Comparison of ENCODE assay signal across 40 cellular contexts in the genomic region with DNA sequence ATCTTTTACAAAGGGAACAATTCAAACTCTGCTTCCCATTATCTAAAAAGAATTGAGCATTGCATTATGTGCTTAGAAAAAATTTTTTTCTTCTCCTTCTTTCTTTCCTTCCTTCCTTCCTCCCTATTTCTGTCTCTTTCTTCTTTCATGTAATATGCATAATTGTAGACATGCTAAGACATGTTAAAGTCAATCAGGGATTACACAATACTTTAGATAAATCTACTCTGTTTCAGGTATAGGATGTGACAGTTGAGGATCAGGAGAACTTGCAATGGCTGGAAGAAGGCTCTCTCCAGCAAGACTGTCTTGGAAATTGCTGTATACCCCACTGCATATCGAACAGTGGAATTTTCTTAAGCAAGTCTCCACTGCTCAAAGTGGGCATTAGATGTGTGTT.
"Had no signal": no experiment of that assay in that cellular context is flagged by ENCODE, and none has a peak within 500 bp of the region (broad histone marks: within the 10 kb centered on the region; RNA-seq: fewer than 3 reads in every experiment).

No MANE protein-coding gene starts in this region.

- H3K9me3 Mint-ChIP-seq: activated CD4-positive, alpha-beta T cell treated with anti-CD3 and anti-CD28 coated beads, Interleukin-2, amount 10 ng/mL, durations not matched to agents 24 days and 14 days; activated CD8-positive, alpha-beta T cell treated with anti-CD3 and anti-CD28 coated beads for 36 hours; activated T-helper 17 cell treated with anti-CD3 and anti-CD28 coated beads, Interleukin-2, amount 50 U/mL, for 72 hours; central memory CD8-positive, alpha-beta T cell had no signal

- H3K4me3 ChIP-seq: adrenal gland, body of pancreas, breast epithelium, cardiac muscle cell had no signal

- H3K36me3 ChIP-seq: adrenal gland, brain microvascular endothelial cell, breast epithelium, cardiac muscle cell had no signal

- H3K27ac Mint-ChIP-seq: activated B cell treated with CpG ODN at 0.5 μM for 24 hours; activated CD4-positive, alpha-beta memory T cell treated with anti-CD3 and anti-CD28 coated beads for 36 hours; activated CD4-positive, alpha-beta T cell treated with anti-CD3 and anti-CD28 coated beads, Interleukin-2, amount 10 ng/mL, durations not matched to agents 24 days and 14 days; activated CD8-positive, alpha-beta T cell treated with anti-CD3 and anti-CD28 coated beads for 36 hours; activated naive CD4-positive, alpha-beta T cell treated with anti-CD3 and anti-CD28 coated beads for 36 hours; activated naive CD4-positive, alpha-beta T cell treated with anti-CD3 and anti-CD28 coated beads, Interleukin-2, amount 50 U/mL, for 72 hours; activated naive CD8-positive, alpha-beta T cell treated with anti-CD3 and anti-CD28 coated beads for 36 hours; activated T-cell treated with anti-CD3 and anti-CD28 coated beads, Interleukin-2, amount 50 U/mL, for 72 hours; activated T-helper 1 cell treated with anti-CD3 and anti-CD28 coated beads, Interleukin-12 subunit alpha, Interleukin-12 subunit beta, Interleukin-2, Interleukin-4 antibody, amounts not matched to agents 30 ng/mL and 10 ng/mL and 1 ng/mL, durations not matched to agents 14 hours and 24 hours and 36 hours; activated T-helper 17 cell treated with anti-CD3 and anti-CD28 coated beads, Interleukin-2, amount 50 U/mL, for 72 hours; T-cell; T-helper 17 cell; T-helper 2 cell treated with Interferon-gamma antibody and Interleukin-4, amounts not matched to agents 5 μg/mL and 100 μg/mL, for 36 hours had no signal

- H3K27ac ChIP-seq: adrenal gland, body of pancreas, brain microvascular endothelial cell, breast epithelium, cardiac muscle cell, VCaP had no signal

- H3K27me3 ChIP-seq: adrenal gland, body of pancreas, brain microvascular endothelial cell, breast epithelium, cardiac muscle cell had no signal

- H3K4me1 ChIP-seq: adrenal gland, body of pancreas, breast epithelium had no signal

- H3K9me3 ChIP-seq: adrenal gland, body of pancreas had no signal

- H3K4me1 Mint-ChIP-seq: activated B cell treated with CpG ODN at 0.5 μM for 24 hours; activated CD4-positive, alpha-beta T cell treated with anti-CD3 and anti-CD28 coated beads, Interleukin-2, amount 10 ng/mL, durations not matched to agents 24 days and 14 days; activated naive CD8-positive, alpha-beta T cell treated with anti-CD3 and anti-CD28 coated beads for 36 hours; activated T-helper 17 cell treated with anti-CD3 and anti-CD28 coated beads, Interleukin-2, amount 50 U/mL, for 72 hours; central memory CD8-positive, alpha-beta T cell; T-cell; T-helper 17 cell had no signal

- FAIRE-seq: astrocyte, TTC549 had no signal

- ATAC-seq: activated CD8-positive, alpha-beta T cell treated with anti-CD3 and anti-CD28 coated beads for 36 hours; activated naive CD4-positive, alpha-beta T cell treated with anti-CD3 and anti-CD28 coated beads, Interleukin-2, amount 50 U/mL, for 72 hours; activated T-cell treated with anti-CD3 and anti-CD28 coated beads, Interleukin-2, amount 50 U/mL, for 4 hours; activated T-cell treated with anti-CD3 and anti-CD28 coated beads, Interleukin-2, amount 50 U/mL, for 72 hours; activated T-helper 17 cell treated with anti-CD3 and anti-CD28 coated beads, Interleukin-2, amount 50 U/mL, for 72 hours; body of pancreas; T-cell; T-helper 17 cell had no signal

- DNase-seq: activated B cell treated with CpG ODN at 0.5 μM for 24 hours; activated CD4-positive, alpha-beta memory T cell treated with anti-CD3 and anti-CD28 coated beads for 36 hours; activated CD4-positive, alpha-beta T cell treated with anti-CD3 and anti-CD28 coated beads for 4 hours; activated CD4-positive, alpha-beta T cell treated with anti-CD3 and anti-CD28 coated beads, Interleukin-2, amount 10 ng/mL, durations not matched to agents 24 days and 14 days; activated CD4-positive, alpha-beta T cell treated with anti-CD3 and anti-CD28 coated beads, Interleukin-2, amount 50 U/mL, for 1 hour; activated CD4-positive, alpha-beta T cell treated with anti-CD3 and anti-CD28 coated beads, Interleukin-2, amount 50 U/mL, for 4 hours; activated CD4-positive, CD25-positive, alpha-beta regulatory T cell treated with anti-CD3 and anti-CD28 coated beads, Interleukin-2, amount 50 U/mL, for 72 hours; activated CD8-positive, alpha-beta memory T cell treated with anti-CD3 and anti-CD28 coated beads, Interleukin-2, amount 50 U/mL, for 4 hours; activated CD8-positive, alpha-beta T cell treated with anti-CD3 and anti-CD28 coated beads for 36 hours; activated effector memory CD4-positive, alpha-beta T cell treated with anti-CD3 and anti-CD28 coated beads, Interleukin-2, amount 50 U/mL, for 16 hours; activated gamma-delta T cell treated with Interleukin-2 at 50 U/mL for 16 hours; activated naive CD4-positive, alpha-beta T cell; activated naive CD4-positive, alpha-beta T cell treated with anti-CD3 and anti-CD28 coated beads for 36 hours; activated naive CD4-positive, alpha-beta T cell treated with anti-CD3 and anti-CD28 coated beads, Interleukin-2, amount 50 U/mL, for 16 hours; activated naive CD8-positive, alpha-beta T cell treated with anti-CD3 and anti-CD28 coated beads for 36 hours; activated T-cell treated with anti-CD3 and anti-CD28 coated beads for 4 hours; activated T-cell treated with anti-CD3 and anti-CD28 coated beads, Interleukin-2, amount 50 U/mL, for 1 hour; activated T-cell treated with anti-CD3 and anti-CD28 coated beads, Interleukin-2, amount 50 U/mL, for 4 hours; activated T-cell treated with anti-CD3 and anti-CD28 coated beads, Interleukin-2, amount 50 U/mL, for 72 hours; adrenal gland; amniotic stem cell; aorta; body of pancreas; brain microvascular endothelial cell; caudate nucleus; cerebellar nuclear complex; SW 1271; T-cell; T-helper 17 cell; T-helper 9 cell had no signal

- H3K27me3 Mint-ChIP-seq: activated CD8-positive, alpha-beta T cell treated with anti-CD3 and anti-CD28 coated beads for 36 hours; activated naive CD8-positive, alpha-beta T cell treated with anti-CD3 and anti-CD28 coated beads for 36 hours had no signal

- H3K4me3 Mint-ChIP-seq: activated B cell treated with CpG ODN at 0.5 μM for 24 hours; activated CD4-positive, alpha-beta memory T cell treated with anti-CD3 and anti-CD28 coated beads for 36 hours; activated CD4-positive, alpha-beta T cell treated with anti-CD3 and anti-CD28 coated beads, Interleukin-2, amount 10 ng/mL, durations not matched to agents 24 days and 14 days; activated CD8-positive, alpha-beta T cell treated with anti-CD3 and anti-CD28 coated beads for 36 hours; activated naive CD4-positive, alpha-beta T cell treated with anti-CD3 and anti-CD28 coated beads for 36 hours; activated naive CD8-positive, alpha-beta T cell treated with anti-CD3 and anti-CD28 coated beads for 36 hours; activated T-cell treated with anti-CD3 and anti-CD28 coated beads, Interleukin-2, amount 50 U/mL, for 4 hours; activated T-cell treated with anti-CD3 and anti-CD28 coated beads, Interleukin-2, amount 50 U/mL, for 72 hours; activated T-helper 1 cell treated with anti-CD3 and anti-CD28 coated beads, Interleukin-12 subunit alpha, Interleukin-12 subunit beta, Interleukin-2, Interleukin-4 antibody, amounts not matched to agents 30 ng/mL and 10 ng/mL and 1 ng/mL, durations not matched to agents 14 hours and 24 hours and 36 hours; activated T-helper 17 cell treated with anti-CD3 and anti-CD28 coated beads, Interleukin-2, amount 50 U/mL, for 72 hours; central memory CD8-positive, alpha-beta T cell; T-cell; T-helper 17 cell; T-helper 2 cell treated with Interferon-gamma antibody and Interleukin-4, amounts not matched to agents 5 μg/mL and 100 μg/mL, for 36 hours had no signal
